ENCODE assay signal across 35 cellular contexts in genomic region chr9:127679506-127679905, GRCh38. TPM values are rescaled to one million over a fixed set of nuclear protein-coding genes. Genes with fewer than 3 reads are reported as not detected.
"Had no signal": no experiment of that assay in that cellular context is flagged by ENCODE, and none has a peak within 500 bp of the region (broad histone marks: within the 10 kb centered on the region; RNA-seq: fewer than 3 reads in every experiment).

No MANE protein-coding gene starts in this region.

- H3K4me1 Mint-ChIP-seq: activated B cell treated with CpG ODN at 0.5 μM for 24 hours; activated CD4-positive, alpha-beta memory T cell treated with anti-CD3 and anti-CD28 coated beads, Interleukin-2, amount 10 ng/mL, durations not matched to agents 7 days and 5 days; activated CD8-positive, alpha-beta memory T cell treated with anti-CD3 and anti-CD28 coated beads, Interleukin-2, amount 10 ng/mL, durations not matched to agents 7 days and 5 days; activated naive CD4-positive, alpha-beta T cell treated with anti-CD3 and anti-CD28 coated beads, Interleukin-2, amount 10 ng/mL, durations not matched to agents 7 days and 5 days; activated naive CD8-positive, alpha-beta T cell treated with anti-CD3 and anti-CD28 coated beads, Interleukin-2, amount 50 U/mL, for 24 hours had no signal

- H3K27ac ChIP-seq: brain microvascular endothelial cell, VCaP had no signal

- ATAC-seq: activated CD8-positive, alpha-beta memory T cell treated with anti-CD3 and anti-CD28 coated beads, Interleukin-2, amount 10 ng/mL, durations not matched to agents 7 days and 5 days; activated naive CD8-positive, alpha-beta T cell treated with anti-CD3 and anti-CD28 coated beads, Interleukin-2, amount 50 U/mL, for 24 hours had no signal

- H3K36me3 Mint-ChIP-seq: activated CD8-positive, alpha-beta memory T cell treated with anti-CD3 and anti-CD28 coated beads, Interleukin-2, amount 10 ng/mL, durations not matched to agents 7 days and 5 days had no signal

- H3K9me3 Mint-ChIP-seq: activated B cell treated with CpG ODN at 0.5 μM for 24 hours; activated CD4-positive, alpha-beta memory T cell treated with anti-CD3 and anti-CD28 coated beads, Interleukin-2, amount 10 ng/mL, durations not matched to agents 7 days and 5 days; activated naive CD4-positive, alpha-beta T cell treated with anti-CD3 and anti-CD28 coated beads, Interleukin-2, amount 10 ng/mL, durations not matched to agents 7 days and 5 days; activated naive CD8-positive, alpha-beta T cell treated with anti-CD3 and anti-CD28 coated beads, Interleukin-2, amount 50 U/mL, for 24 hours had no signal

- H3K27me3 Mint-ChIP-seq: activated CD4-positive, alpha-beta memory T cell treated with anti-CD3 and anti-CD28 coated beads, Interleukin-2, amount 10 ng/mL, durations not matched to agents 7 days and 5 days; activated CD8-positive, alpha-beta memory T cell treated with anti-CD3 and anti-CD28 coated beads, Interleukin-2, amount 10 ng/mL, durations not matched to agents 7 days and 5 days; activated naive CD4-positive, alpha-beta T cell treated with anti-CD3 and anti-CD28 coated beads, Interleukin-2, amount 10 ng/mL, durations not matched to agents 7 days and 5 days; activated naive CD8-positive, alpha-beta T cell; activated naive CD8-positive, alpha-beta T cell treated with anti-CD3 and anti-CD28 coated beads, Interleukin-2, amount 50 U/mL, for 24 hours had no signal

- H3K27ac Mint-ChIP-seq: activated B cell treated with CpG ODN at 0.5 μM for 24 hours; activated CD4-positive, alpha-beta memory T cell treated with anti-CD3 and anti-CD28 coated beads, Interleukin-2, amount 10 ng/mL, durations not matched to agents 7 days and 5 days; activated CD8-positive, alpha-beta memory T cell treated with anti-CD3 and anti-CD28 coated beads, Interleukin-2, amount 10 ng/mL, durations not matched to agents 7 days and 5 days; activated naive CD8-positive, alpha-beta T cell; activated naive CD8-positive, alpha-beta T cell treated with anti-CD3 and anti-CD28 coated beads, Interleukin-2, amount 50 U/mL, for 24 hours had no signal

- DNase-seq: activated B cell treated with CpG ODN at 0.5 μM for 24 hours; activated CD4-positive, alpha-beta memory T cell treated with anti-CD3 and anti-CD28 coated beads, Interleukin-2, amount 10 ng/mL, durations not matched to agents 7 days and 5 days; activated CD4-positive, alpha-beta T cell treated with anti-CD3 and anti-CD28 coated beads for 4 hours; activated CD4-positive, alpha-beta T cell treated with anti-CD3 and anti-CD28 coated beads, Interleukin-2, amount 50 U/mL, for 1 hour; activated CD4-positive, CD25-positive, alpha-beta regulatory T cell treated with anti-CD3 and anti-CD28 coated beads, Interleukin-2, amount 50 U/mL, for 72 hours; activated CD8-positive, alpha-beta memory T cell treated with anti-CD3 and anti-CD28 coated beads for 24 hours; activated CD8-positive, alpha-beta memory T cell treated with anti-CD3 and anti-CD28 coated beads, Interleukin-2, amount 10 ng/mL, durations not matched to agents 7 days and 5 days; activated CD8-positive, alpha-beta memory T cell treated with anti-CD3 and anti-CD28 coated beads, Interleukin-2, amount 50 U/mL, for 48 hours; activated effector memory CD4-positive, alpha-beta T cell treated with Interleukin-2 at 50 U/mL for 16 hours; activated naive CD4-positive, alpha-beta T cell treated with anti-CD3 and anti-CD28 coated beads, Interleukin-2, amount 10 ng/mL, durations not matched to agents 7 days and 5 days; activated naive CD8-positive, alpha-beta T cell treated with anti-CD3 and anti-CD28 coated beads, Interleukin-2, amount 50 U/mL, for 24 hours; activated T-cell treated with anti-CD3 and anti-CD28 coated beads, Interleukin-2, amount 50 U/mL, for 48 hours; aorta; brain microvascular endothelial cell; central memory CD4-positive, alpha-beta T cell; Karpas-422; KBM-7; NCI-H1105; NCI-H1417 treated with DMSO at 0.1 percent for 48 hours; NCI-H187 treated with DMSO at 0.1 percent for 48 hours; NCI-H2081; NCI-H2171 treated with DMSO at 0.1 percent for 48 hours; NCI-H345; NCI-H510A; NCI-H69; OCI-M1; Right ventricle myocardium superior; SW 1271; T-helper 1 cell; T-helper 2 cell; T-helper 9 cell had no signal

- H3K4me3 Mint-ChIP-seq: activated B cell treated with CpG ODN at 0.5 μM for 24 hours; activated CD4-positive, alpha-beta memory T cell treated with anti-CD3 and anti-CD28 coated beads, Interleukin-2, amount 10 ng/mL, durations not matched to agents 7 days and 5 days; activated CD8-positive, alpha-beta memory T cell treated with anti-CD3 and anti-CD28 coated beads, Interleukin-2, amount 10 ng/mL, durations not matched to agents 7 days and 5 days; activated naive CD4-positive, alpha-beta T cell treated with anti-CD3 and anti-CD28 coated beads, Interleukin-2, amount 10 ng/mL, durations not matched to agents 7 days and 5 days; activated naive CD8-positive, alpha-beta T cell; activated naive CD8-positive, alpha-beta T cell treated with anti-CD3 and anti-CD28 coated beads, Interleukin-2, amount 50 U/mL, for 24 hours had no signal

RNA-seq across cellular contexts. Expression of gene CFAP157, which starts 27.3 kb away (rescaled TPM):
- total RNA-seq: activated B cell treated with CpG ODN at 0.5 μM for 24 hours; activated CD4-positive, alpha-beta memory T cell treated with anti-CD3 and anti-CD28 coated beads, Interleukin-2, amount 10 ng/mL, durations not matched to agents 7 days and 5 days; activated CD8-positive, alpha-beta memory T cell treated with anti-CD3 and anti-CD28 coated beads, Interleukin-2, amount 10 ng/mL, durations not matched to agents 7 days and 5 days; MCF 10A; Right ventricle myocardium superior had no signal

RNA-seq across cellular contexts. Expression of gene TTC16, which starts 36.4 kb away (rescaled TPM):
- total RNA-seq: activated B cell treated with CpG ODN at 0.5 μM for 24 hours, cerebellum had no signal
